In genomic region chr14:102390486-102390885, GRCh38 we compare ENCODE assay signal across 12 cellular contexts. TPM values are rescaled to one million over a fixed set of nuclear protein-coding genes. Genes with fewer than 3 reads are reported as not detected.
A peak's percentile ranks its signal among the peaks of the same experiment; 100 is the strongest.
DNase-seq lines count a peak whose midpoint lies in the region; ATAC-seq and TF ChIP-seq lines count a peak whose summit lies in the region.
"Had no signal": no experiment of that assay in that cellular context is flagged by ENCODE, and none has a peak within 500 bp of the region (broad histone marks: within the 10 kb centered on the region; RNA-seq: fewer than 3 reads in every experiment).

No MANE protein-coding gene starts in this region.

- H3K36me3 ChIP-seq in PC-9 (ENCODE audit: low read depth): 0 out of 2 replicates have a peak, but pooled peaks cover 4% of the 10 kb centered on the region

- no peaks in the 10 kb centered on the region for H4K20me1 ChIP-seq in PC-9 (ENCODE audit: insufficient read depth)

- H3K36me3 Mint-ChIP-seq in neural crest cell (ENCODE audit: low read depth): peaks cover 5% of the 10 kb centered on the region
- H3K36me3 Mint-ChIP-seq in stimulated activated effector memory CD8-positive, alpha-beta T cell treated with anti-CD3 and anti-CD28 coated beads, Interleukin-12 subunit alpha, Interleukin-12 subunit beta, amount 100 ng/mL, for 72 hours: no peaks in the 10 kb centered on the region

- H3K9me3 Mint-ChIP-seq in neural crest cell: no peaks in the 10 kb centered on the region
- H3K9me3 Mint-ChIP-seq in stimulated activated effector memory CD8-positive, alpha-beta T cell treated with anti-CD3 and anti-CD28 coated beads, Interleukin-12 subunit alpha, Interleukin-12 subunit beta, amount 100 ng/mL, for 72 hours: no peaks in the 10 kb centered on the region
- H3K9me3 Mint-ChIP-seq: immature natural killer cell had no signal

- no peak overlapping the region for H3K4me3 ChIP-seq in PC-9

- peaks cover 30% of the 10 kb centered on the region for H3K4me1 Mint-ChIP-seq in neural crest cell
- H3K4me1 Mint-ChIP-seq in stimulated activated effector memory CD8-positive, alpha-beta T cell treated with anti-CD3 and anti-CD28 coated beads, Interleukin-12 subunit alpha, Interleukin-12 subunit beta, amount 100 ng/mL, for 72 hours: peaks cover 6% of the 10 kb centered on the region

- no peaks in the 10 kb centered on the region for H3K27me3 Mint-ChIP-seq in neural crest cell (ENCODE audit: low read depth)
- H3K27me3 Mint-ChIP-seq: naive thymus-derived CD8-positive, alpha-beta T cell had no signal

- H3K9me3 ChIP-seq in PC-9 (ENCODE audit: insufficient read depth, low read depth): no peaks in the 10 kb centered on the region

- no peak overlapping the region for H3K4me2 ChIP-seq in PC-9

- no peak for ATAC-seq in stimulated activated effector memory CD8-positive, alpha-beta T cell treated with anti-CD3 and anti-CD28 coated beads, Interleukin-12 subunit alpha, Interleukin-12 subunit beta, amount 100 ng/mL, for 72 hours
- no peak for ATAC-seq in HG02759 (IDR thresholded peaks at IDR 0.05; ENCODE audit: unreplicated experiment)
- ATAC-seq: naive thymus-derived CD8-positive, alpha-beta T cell had no signal

- intact Hi-C loops in PC-9 (cut with micrococcal nuclease; ENCODE audit: unreplicated experiment): no loop called here

- H3K27me3 ChIP-seq in PC-9 (ENCODE audit: insufficient read depth, low read depth): no peaks in the 10 kb centered on the region

- POLR2A ChIA-PET in PC-9 (lab: Charles Lee; ENCODE audit: unreplicated experiment): no interaction called here

- peak overlapping the region; percentile 85 for H3K27ac Mint-ChIP-seq in neural crest cell (ENCODE audit: unreplicated experiment)
- H3K27ac Mint-ChIP-seq in stimulated activated effector memory CD8-positive, alpha-beta T cell treated with anti-CD3 and anti-CD28 coated beads, Interleukin-12 subunit alpha, Interleukin-12 subunit beta, amount 100 ng/mL, for 72 hours: no peak overlapping the region
- H3K27ac Mint-ChIP-seq: immature natural killer cell; naive thymus-derived CD8-positive, alpha-beta T cell had no signal

- peak overlapping the region; percentile 61 for H3K27ac ChIP-seq in PC-9

- peak overlapping the region; percentile 1 for H3K4me3 Mint-ChIP-seq in neural crest cell
- H3K4me3 Mint-ChIP-seq in stimulated activated effector memory CD8-positive, alpha-beta T cell treated with anti-CD3 and anti-CD28 coated beads, Interleukin-12 subunit alpha, Interleukin-12 subunit beta, amount 100 ng/mL, for 72 hours: no peak overlapping the region
- H3K4me3 Mint-ChIP-seq: immature natural killer cell; naive thymus-derived CD8-positive, alpha-beta T cell had no signal

- CTCF ChIA-PET in PC-9 (lab: Charles Lee): no interaction called here

- no peaks in the 10 kb centered on the region for H3K9me2 ChIP-seq in PC-9 (ENCODE audit: insufficient read depth)

- no TSS peak for BruUV-seq in PC-9 (replicated peaks; lab: Mats Ljungman, UMichigan)

- H3K4me1 ChIP-seq in PC-9 (replicated peaks; ENCODE audit: insufficient read depth): peaks cover 11% of the 10 kb centered on the region

- H3K79me2 ChIP-seq in PC-9 (ENCODE audit: low read depth): no peaks in the 10 kb centered on the region

- DNase-seq in AG20443 (ENCODE audit: low spot score) (peak; percentile 9), PC-9 (no peak), dermis blood vessel endothelial cell (peak; percentile 81), neural crest cell (ENCODE audit: low read depth, low spot score) (no peak), HT-29 (ENCODE audit: low spot score) (no peak), GF-D8 (lab: John Stamatoyannopoulos, UW) (no peak)
- DNase-seq in stimulated activated effector memory CD8-positive, alpha-beta T cell treated with anti-CD3 and anti-CD28 coated beads, Interleukin-12 subunit alpha, Interleukin-12 subunit beta, amount 100 ng/mL, for 72 hours (ENCODE audit: low spot score in 2 of 2): no peak
- DNase-seq: activated naive CD4-positive, alpha-beta T cell; immature natural killer cell; naive thymus-derived CD8-positive, alpha-beta T cell; Right ventricle myocardium superior had no signal

- peaks cover 3% of the 10 kb centered on the region; the same call in 1 of the 2 replicates for H3F3A ChIP-seq in PC-9 (ENCODE audit: insufficient read depth, low read depth)

- no peak for TF ChIP-seq CTCF in PC-9 (conservative IDR thresholded peaks at IDR 0.05)
- no peak for TF ChIP-seq CTCF in neural crest cell (conservative IDR thresholded peaks at IDR 0.05)

- H2AFZ ChIP-seq in PC-9: no peak overlapping the region

RNA-seq across cellular contexts. Expression of gene TECPR2, which starts 27.7 kb away (rescaled TPM):
- 29.7 and 34.7 TPM in 2 replicates for total RNA-seq in PC-9 (2021)
- 14.6 and 25.4 TPM in 2 replicates for total RNA-seq in dermis blood vessel endothelial cell
- total RNA-seq in neural crest cell: 27.0 and 28.3 TPM in 2 replicates
- 5.3 and 8.9 TPM in 2 replicates for total RNA-seq in HT-29 (2014; rRNA removed; shearing (Covaris generic))

RNA-seq across cellular contexts. Expression of gene CINP, which starts 27.8 kb away (rescaled TPM):
- total RNA-seq in PC-9 (2021) (54.6 and 65.1 TPM in 2 replicates), dermis blood vessel endothelial cell (57.9 and 61.9 TPM in 2 replicates), neural crest cell (35.5 and 37.3 TPM in 2 replicates)
- total RNA-seq in HT-29 (2014; rRNA removed; shearing (Covaris generic)): 25.2 and 27.7 TPM in 2 replicates

Comparison
In these comparisons a context has a peak if more than half of its experiments do, and no peak if none do; other contexts are left out.
1. DNase-seq: peak in AG20443 (single experiment) and dermis blood vessel endothelial cell (single experiment); none in PC-9 (0 of 2), neural crest cell (single experiment), HT-29 (single experiment), GF-D8 (single experiment) and stimulated activated effector memory CD8-positive, alpha-beta T cell treated with anti-CD3 and anti-CD28 coated beads, Interleukin-12 subunit alpha, Interleukin-12 subunit beta, amount 100 ng/mL, for 72 hours (0 of 2).